In the genomic region with DNA sequence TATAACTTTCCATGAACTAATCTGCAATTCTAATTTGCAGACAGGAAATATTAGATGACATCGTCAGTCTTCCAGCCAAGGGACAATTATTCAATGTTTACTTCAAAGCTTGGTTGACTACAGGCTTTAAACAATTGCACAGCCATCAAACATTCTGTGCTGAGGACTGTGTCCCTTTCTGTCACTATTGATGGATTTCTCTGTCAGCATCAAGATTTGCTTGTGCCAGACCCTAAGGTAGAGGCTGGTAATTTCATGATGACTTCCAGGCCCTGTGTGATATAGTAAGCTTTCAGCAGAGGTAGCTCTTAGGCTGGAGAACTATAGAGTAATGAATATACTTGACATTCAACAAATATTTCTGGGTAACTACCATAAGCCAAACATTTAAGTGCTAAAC, we compare ENCODE assay signal across 5 cellular contexts.
"Had no signal": no experiment of that assay in that cellular context is flagged by ENCODE, and none has a peak within 500 bp of the region (broad histone marks: within the 10 kb centered on the region; RNA-seq: fewer than 3 reads in every experiment).

No MANE protein-coding gene starts in this region.

- H3K27ac Mint-ChIP-seq: H9, IgD-negative memory B cell had no signal

- DNase-seq: GM23248, GOT3, H9, HCEC 1CT had no signal

- H3K9me3 Mint-ChIP-seq: IgD-negative memory B cell had no signal

- H2AFZ ChIP-seq: GM23248 had no signal

- H3K9ac ChIP-seq: GM23248 had no signal

- H3K4me3 ChIP-seq: GM23248 had no signal

- H3K36me3 Mint-ChIP-seq: IgD-negative memory B cell had no signal

- H3K27ac ChIP-seq: GM23248 had no signal
